8 cellular contexts compared by ENCODE assay signal in genomic region chr10:93471110-93471651, GRCh38. TPM values are rescaled to one million over a fixed set of nuclear protein-coding genes. Genes with fewer than 3 reads are reported as not detected.
DNase-seq lines count a peak whose midpoint lies in the region; ATAC-seq and TF ChIP-seq lines count a peak whose summit lies in the region.

No MANE protein-coding gene starts in this region.

- H3K27me3 ChIP-seq in body of pancreas (no peaks in the 10 kb centered on the region), left lung (no peaks in the 10 kb centered on the region), upper lobe of right lung (no peaks in the 10 kb centered on the region)

- peaks cover 12% of the 10 kb centered on the region for H3K4me1 ChIP-seq in body of pancreas
- H3K4me1 ChIP-seq in left lung = peaks cover 25 to 83% of the 10 kb centered on the region in 2 donors
- peaks cover 73% of the 10 kb centered on the region for H3K4me1 ChIP-seq in upper lobe of right lung

- intact Hi-C loops in activated naive CD4-positive, alpha-beta T cell treated with anti-CD3 and anti-CD28 coated beads for 36 hours (cut with micrococcal nuclease) = loop anchor here (1.0 kb wide), 1 partner anchor 10 kb away; no protein-coding TSS in a partner anchor
- intact Hi-C loops in body of pancreas (cut with DNase I) = no loop called here
- intact Hi-C loops in left lung (cut with DNase I) = no loop called here
- intact Hi-C loops in upper lobe of right lung (cut with DNase I) = no loop called here

- H3K4me3 Mint-ChIP-seq in activated naive CD4-positive, alpha-beta T cell treated with anti-CD3 and anti-CD28 coated beads for 36 hours = no peak overlapping the region

- no peaks in the 10 kb centered on the region for H3K27me3 Mint-ChIP-seq in activated naive CD4-positive, alpha-beta T cell treated with anti-CD3 and anti-CD28 coated beads for 36 hours (ENCODE audit: low read depth)

- H3K27ac ChIP-seq in body of pancreas (peak overlapping the region in 3 of 4 donors; percentile 47 to 69 (median 49)), left lung (peak overlapping the region; percentile 49 to 73), upper lobe of right lung (peak overlapping the region; percentile 58)

- H3K4me3 ChIP-seq in body of pancreas (no peak overlapping the region), left lung (no peak overlapping the region), upper lobe of right lung (no peak overlapping the region)

- ATAC-seq in body of pancreas (peak; percentile 45), left lung (peak; percentile 46), upper lobe of right lung (peak; percentile 28), HG02938 (IDR thresholded peaks at IDR 0.05; ENCODE audit: unreplicated experiment) (no peak), HG02870 (IDR thresholded peaks at IDR 0.05; ENCODE audit: unreplicated experiment) (no peak), GM18517 (IDR thresholded peaks at IDR 0.05; ENCODE audit: unreplicated experiment) (no peak)

- no peaks in the 10 kb centered on the region for H3K36me3 Mint-ChIP-seq in activated naive CD4-positive, alpha-beta T cell treated with anti-CD3 and anti-CD28 coated beads for 36 hours (ENCODE audit: low read depth)

- H3K4me1 Mint-ChIP-seq in activated naive CD4-positive, alpha-beta T cell treated with anti-CD3 and anti-CD28 coated beads for 36 hours (ENCODE audit: low read depth) = peaks cover 18% of the 10 kb centered on the region

- TF ChIP-seq POLR2A in body of pancreas (IDR thresholded peaks at IDR 0.05) = no peak

- CTCF ChIA-PET in activated naive CD4-positive, alpha-beta T cell treated with anti-CD3 and anti-CD28 coated beads for 36 hours (lab: Charles Lee) = interaction anchor here (0.5 to 3.7 kb wide), 4 partner anchors 9 to 207 kb away, joined by 3 to 20 read pairs (median 6); partner anchors contain the start of gene MYOF

- 79 to 83% methylated on average over 5 of the region's 5 CpGs for WGBS in body of pancreas, 2 donors

- no peak overlapping the region for H3K27ac Mint-ChIP-seq in activated naive CD4-positive, alpha-beta T cell treated with anti-CD3 and anti-CD28 coated beads for 36 hours

- peak; percentile 18 for DNase-seq in activated naive CD4-positive, alpha-beta T cell treated with anti-CD3 and anti-CD28 coated beads for 36 hours
- no peak for DNase-seq in activated naive CD4-positive, alpha-beta T cell treated with anti-CD3 and anti-CD28 coated beads, Interleukin-2, amount 50 U/mL, for 16 hours
- DNase-seq in body of pancreas (peak in 1 of 4 donors; percentile 33), left lung (no peak), upper lobe of right lung (no peak)

- H3K9me3 ChIP-seq in body of pancreas (no peaks in the 10 kb centered on the region), left lung (no peaks in the 10 kb centered on the region), upper lobe of right lung (no peaks in the 10 kb centered on the region)

- H3K36me3 ChIP-seq in body of pancreas (replicated peaks in 1 of 2; ENCODE audit: insufficient read depth in 1 of 2, low read depth in 2 of 2) (no peaks in the 10 kb centered on the region), left lung (peaks cover 0 to 12% of the 10 kb centered on the region in 2 donors), upper lobe of right lung (no peaks in the 10 kb centered on the region)

- H3K9me3 Mint-ChIP-seq in activated naive CD4-positive, alpha-beta T cell treated with anti-CD3 and anti-CD28 coated beads for 36 hours = no peaks in the 10 kb centered on the region

- TF ChIP-seq CTCF in body of pancreas (IDR thresholded peaks at IDR 0.05) (no peak), left lung (IDR thresholded peaks at IDR 0.05) (no peak), upper lobe of right lung (IDR thresholded peaks at IDR 0.05) (no peak)

RNA-seq across cellular contexts. Expression of gene MYOF, which starts 11.0 kb away (rescaled TPM):
- total RNA-seq in activated naive CD4-positive, alpha-beta T cell treated with anti-CD3 and anti-CD28 coated beads for 36 hours = 10 to 100 TPM; 10.4 to 10.5 TPM
- 10 to 100 TPM; 21.1 to 25.7 TPM for total RNA-seq in body of pancreas
- 100 to 1,000 TPM; 241 to 295 TPM for total RNA-seq in left lung
- total RNA-seq in upper lobe of right lung = 132 TPM

RNA-seq across cellular contexts. Expression of gene CEP55, which starts 25.2 kb away (rescaled TPM):
- total RNA-seq in activated naive CD4-positive, alpha-beta T cell treated with anti-CD3 and anti-CD28 coated beads for 36 hours = 10 to 100 TPM; 64.4 to 68.2 TPM
- total RNA-seq in body of pancreas (not detected), left lung (1 to 10 TPM; 3.4 to 9.5 TPM), upper lobe of right lung (0.35 TPM)

Comparison
In these comparisons a context has a peak if more than half of its experiments do, and no peak if none do; other contexts are left out.
1. ATAC-seq: peak in body of pancreas (single experiment), left lung (single experiment) and upper lobe of right lung (single experiment); none in HG02938 (single experiment), HG02870 (single experiment) and GM18517 (single experiment).
2. RNA of gene CEP55, which starts 25.2 kb away (total RNA-seq): 64.4 to 68.2 TPM in activated naive CD4-positive, alpha-beta T cell treated with anti-CD3 and anti-CD28 coated beads for 36 hours; 3.4 to 9.5 TPM in left lung, 0.35 TPM in upper lobe of right lung (single experiment) and not detected in body of pancreas; every median in the first group is over 4 times any median in the second.
3. Peak in every context shown above with its lines, with median percentiles within 50 percentile points of each other: H3K27ac ChIP-seq.